In the genomic region with DNA sequence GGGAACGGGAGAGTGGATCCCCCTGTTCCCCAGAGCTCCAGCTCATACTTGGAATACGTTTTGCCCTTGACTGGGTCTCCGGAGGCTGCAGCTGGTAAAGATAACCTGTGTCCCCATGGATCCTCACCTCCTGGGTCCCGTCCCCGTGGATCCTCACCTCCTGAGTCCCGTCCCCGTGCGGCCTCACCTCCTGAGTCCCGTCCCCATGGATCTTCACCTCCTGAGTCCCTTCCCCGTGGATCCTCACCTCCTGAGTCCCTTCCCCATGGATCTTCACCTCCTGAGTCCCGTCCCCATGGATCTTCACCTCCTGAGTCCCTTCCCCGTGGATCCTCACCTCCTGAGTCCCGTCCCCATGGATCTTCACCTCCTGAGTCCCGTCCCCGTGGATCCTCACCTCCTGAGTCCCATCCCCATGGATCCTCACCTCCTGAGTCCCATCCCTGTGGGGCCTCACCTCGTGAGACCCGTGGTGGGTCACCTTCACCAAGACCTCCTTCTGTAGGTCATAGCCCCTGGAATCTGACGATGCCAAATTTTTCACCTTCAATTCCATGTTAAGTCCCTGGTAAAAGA, we compare ENCODE assay signal across 16 cellular contexts.
A peak's percentile ranks its signal among the peaks of the same experiment; 100 is the strongest.
DNase-seq lines count a peak whose midpoint lies in the region; ATAC-seq and TF ChIP-seq lines count a peak whose summit lies in the region.
"Had no signal": no experiment of that assay in that cellular context is flagged by ENCODE, and none has a peak within 500 bp of the region (broad histone marks: within the 10 kb centered on the region; RNA-seq: fewer than 3 reads in every experiment).

No MANE protein-coding gene starts in this region.

- 79 to 81% (median 80%) methylated on average over 16 to 18 of the region's 18 CpGs for WGBS in psoas muscle, 3 donors
- WGBS in esophagus muscularis mucosa = 84% methylated on average over 18 of the region's 18 CpGs

- H3K27ac ChIP-seq in psoas muscle (peak overlapping the region; percentile 69), esophagus muscularis mucosa (replicated peaks in 1 of 4) (no peak overlapping the region)
- H3K27ac ChIP-seq: KMS-11, upper lobe of right lung, VCaP had no signal

- ATAC-seq in psoas muscle (no peak), HG03280 (IDR thresholded peaks at IDR 0.05; ENCODE audit: unreplicated experiment) (no peak), GM18861 (IDR thresholded peaks at IDR 0.05; ENCODE audit: unreplicated experiment) (no peak)
- ATAC-seq: HCT116 had no signal

- TF ChIP-seq POLR2A in erythroblast (IDR thresholded peaks at IDR 0.05; ENCODE audit: low read length) = no peak
- TF ChIP-seq POLR2A in esophagus muscularis mucosa (IDR thresholded peaks at IDR 0.05; ENCODE audit: low read depth) = no peak

- H3K4me3 ChIP-seq in psoas muscle (no peak overlapping the region), esophagus muscularis mucosa (no peak overlapping the region)
- H3K4me3 ChIP-seq: upper lobe of right lung had no signal

- TF ChIP-seq EP300 in esophagus muscularis mucosa (IDR thresholded peaks at IDR 0.05) = no peak

- H3K36me3 ChIP-seq in psoas muscle (ENCODE audit: insufficient read depth in 1 of 2, low read depth in 1 of 2) (peaks cover 0 to 4% of the 10 kb centered on the region in 2 donors), esophagus muscularis mucosa (peaks cover 1 to 5% (median 4%) of the 10 kb centered on the region in 4 donors)
- H3K36me3 ChIP-seq: upper lobe of right lung had no signal

- TF ChIP-seq CTCF in psoas muscle (IDR thresholded peaks at IDR 0.05) (no peak), esophagus muscularis mucosa (IDR thresholded peaks at IDR 0.05) (no peak)

- DNase-seq in NCI-H1417 (lab: John Stamatoyannopoulos, UW) (peak in 2 of 3 experiments; percentile 32 to 38), NCI-H1417 treated with DMSO at 0.1 percent for 48 hours (lab: John Stamatoyannopoulos, UW) (no peak), NAMALWA (ENCODE audit: low spot score) (peak; percentile 34), erythroblast (lab: John Stamatoyannopoulos, UW) (peak; percentile 16 to 39), psoas muscle (no peak), esophagus muscularis mucosa (ENCODE audit: extremely low spot score) (no peak)
- DNase-seq: activated naive CD4-positive, alpha-beta T cell treated with Interleukin-2 at 50 U/mL for 16 hours; CD4-positive, alpha-beta T cell; midbrain; NCI-H524 treated with DMSO at 0.1 percent for 48 hours; upper lobe of right lung had no signal

- no peaks in the 10 kb centered on the region for H3K9me3 ChIP-seq in psoas muscle
- no peaks in the 10 kb centered on the region for H3K9me3 ChIP-seq in esophagus muscularis mucosa
- H3K9me3 ChIP-seq: upper lobe of right lung had no signal

- H3K27me3 ChIP-seq in psoas muscle (ENCODE audit: insufficient read depth in 3 of 3, low read length in 2 of 3) (no peaks in the 10 kb centered on the region), esophagus muscularis mucosa (peaks cover 0 to 3% (median 0%) of the 10 kb centered on the region in 4 donors)

- peaks cover 25% of the 10 kb centered on the region for H3K4me1 ChIP-seq in psoas muscle
- H3K4me1 ChIP-seq in esophagus muscularis mucosa = peaks cover 10 to 28% (median 21%) of the 10 kb centered on the region in 4 donors
- H3K4me1 ChIP-seq: upper lobe of right lung had no signal

- intact Hi-C loops in psoas muscle (cut with DNase I) = no loop called here
- intact Hi-C loops in esophagus muscularis mucosa (cut with DNase I) = no loop called here

Comparison
In these comparisons a context has a peak if more than half of its experiments do, and no peak if none do; other contexts are left out.
1. DNase-seq: peak in NCI-H1417 (2 of 3), NAMALWA (single experiment) and erythroblast (2 of 2); none in NCI-H1417 treated with DMSO at 0.1 percent for 48 hours (single experiment), psoas muscle (0 of 2) and esophagus muscularis mucosa (single experiment).